Comparison of ENCODE assay signal across 1 cellular context in the genomic region with DNA sequence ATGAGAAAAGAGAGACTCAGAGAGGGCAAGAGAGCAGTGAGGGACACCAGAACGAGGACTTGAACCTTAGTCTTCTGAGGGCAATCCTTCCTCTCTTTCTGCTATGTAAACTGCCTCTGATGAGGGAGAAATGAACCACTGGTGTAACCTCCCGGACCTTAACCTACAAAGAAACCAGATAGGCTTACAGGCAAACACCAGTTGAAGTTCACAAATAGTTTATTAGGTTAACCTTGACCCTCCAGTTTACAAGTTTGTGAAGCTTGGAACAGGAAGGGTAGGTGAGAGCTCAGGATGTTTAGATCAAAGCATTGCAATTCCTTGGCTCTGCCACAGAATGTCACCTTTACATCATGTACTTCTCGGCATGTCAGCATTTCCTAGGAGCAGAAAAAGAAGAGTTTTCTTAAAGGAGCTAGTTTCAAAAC.
TF ChIP-seq lines count a peak whose summit lies in the region.

No MANE protein-coding gene starts in this region.

TF ChIP-seq in HepG2, 621 proteins besides CTCF, POLR2A, EP300 and RAD21 (continued from another document and continues in another):
- TF ChIP-seq, protein P1, sequence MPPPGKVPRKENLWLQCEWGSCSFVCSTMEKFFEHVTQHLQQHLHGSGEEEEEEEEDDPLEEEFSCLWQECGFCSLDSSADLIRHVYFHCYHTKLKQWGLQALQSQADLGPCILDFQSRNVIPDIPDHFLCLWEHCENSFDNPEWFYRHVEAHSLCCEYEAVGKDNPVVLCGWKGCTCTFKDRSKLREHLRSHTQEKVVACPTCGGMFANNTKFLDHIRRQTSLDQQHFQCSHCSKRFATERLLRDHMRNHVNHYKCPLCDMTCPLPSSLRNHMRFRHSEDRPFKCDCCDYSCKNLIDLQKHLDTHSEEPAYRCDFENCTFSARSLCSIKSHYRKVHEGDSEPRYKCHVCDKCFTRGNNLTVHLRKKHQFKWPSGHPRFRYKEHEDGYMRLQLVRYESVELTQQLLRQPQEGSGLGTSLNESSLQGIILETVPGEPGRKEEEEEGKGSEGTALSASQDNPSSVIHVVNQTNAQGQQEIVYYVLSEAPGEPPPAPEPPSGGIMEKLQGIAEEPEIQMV (CRISPR knock-in tag; IDR thresholded peaks at IDR 0.05; ENCODE audit: low read depth) = no peak
- TF ChIP-seq FLYWCH1 (CRISPR knock-in tag; IDR thresholded peaks at IDR 0.05) = no peak
- no peak for TF ChIP-seq RBM39 (IDR thresholded peaks at IDR 0.05; ENCODE audit: low read depth, low read length, poor library complexity, severe bottlenecking)
- no peak for TF ChIP-seq ZNF572 (CRISPR knock-in tag; IDR thresholded peaks at IDR 0.05)
- TF ChIP-seq, protein P2, sequence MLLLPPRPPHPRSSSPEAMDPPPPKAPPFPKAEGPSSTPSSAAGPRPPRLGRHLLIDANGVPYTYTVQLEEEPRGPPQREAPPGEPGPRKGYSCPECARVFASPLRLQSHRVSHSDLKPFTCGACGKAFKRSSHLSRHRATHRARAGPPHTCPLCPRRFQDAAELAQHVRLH (CRISPR knock-in tag; IDR thresholded peaks at IDR 0.05; ENCODE audit: borderline replicate concordance, low read depth) = no peak
- TF ChIP-seq, protein P3, sequence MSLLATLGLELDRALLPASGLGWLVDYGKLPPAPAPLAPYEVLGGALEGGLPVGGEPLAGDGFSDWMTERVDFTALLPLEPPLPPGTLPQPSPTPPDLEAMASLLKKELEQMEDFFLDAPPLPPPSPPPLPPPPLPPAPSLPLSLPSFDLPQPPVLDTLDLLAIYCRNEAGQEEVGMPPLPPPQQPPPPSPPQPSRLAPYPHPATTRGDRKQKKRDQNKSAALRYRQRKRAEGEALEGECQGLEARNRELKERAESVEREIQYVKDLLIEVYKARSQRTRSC (CRISPR knock-in tag; IDR thresholded peaks at IDR 0.05; ENCODE audit: low read depth) = no peak
- TF ChIP-seq, protein P4, sequence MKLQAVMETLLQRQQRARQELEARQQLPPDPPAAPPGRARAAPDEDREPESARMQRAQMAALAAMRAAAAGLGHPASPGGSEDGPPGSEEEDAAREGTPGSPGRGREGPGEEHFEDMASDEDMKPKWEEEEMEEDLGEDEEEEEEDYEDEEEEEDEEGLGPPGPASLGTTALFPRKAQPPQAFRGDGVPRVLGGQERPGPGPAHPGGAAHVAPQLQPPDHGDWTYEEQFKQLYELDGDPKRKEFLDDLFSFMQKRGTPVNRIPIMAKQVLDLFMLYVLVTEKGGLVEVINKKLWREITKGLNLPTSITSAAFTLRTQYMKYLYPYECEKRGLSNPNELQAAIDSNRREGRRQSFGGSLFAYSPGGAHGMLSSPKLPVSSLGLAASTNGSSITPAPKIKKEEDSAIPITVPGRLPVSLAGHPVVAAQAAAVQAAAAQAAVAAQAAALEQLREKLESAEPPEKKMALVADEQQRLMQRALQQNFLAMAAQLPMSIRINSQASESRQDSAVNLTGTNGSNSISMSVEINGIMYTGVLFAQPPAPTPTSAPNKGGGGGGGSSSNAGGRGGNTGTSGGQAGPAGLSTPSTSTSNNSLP (IDR thresholded peaks at IDR 0.05; ENCODE audit: low read depth, low read length) = no peak
- TF ChIP-seq NR2F2 (IDR thresholded peaks at IDR 0.05; ENCODE audit: borderline replicate concordance, low read depth) = peak; percentile 93
- no peak for TF ChIP-seq ZNF782 (CRISPR knock-in tag; IDR thresholded peaks at IDR 0.05; ENCODE audit: borderline replicate concordance)
- no peak for TF ChIP-seq ZNF160 (CRISPR knock-in tag; IDR thresholded peaks at IDR 0.05)
- TF ChIP-seq REXO4 (CRISPR knock-in tag; IDR thresholded peaks at IDR 0.05; ENCODE audit: borderline replicate concordance) = no peak
- TF ChIP-seq TRIM24 (CRISPR knock-in tag; IDR thresholded peaks at IDR 0.05) = no peak
- TF ChIP-seq, protein P5, sequence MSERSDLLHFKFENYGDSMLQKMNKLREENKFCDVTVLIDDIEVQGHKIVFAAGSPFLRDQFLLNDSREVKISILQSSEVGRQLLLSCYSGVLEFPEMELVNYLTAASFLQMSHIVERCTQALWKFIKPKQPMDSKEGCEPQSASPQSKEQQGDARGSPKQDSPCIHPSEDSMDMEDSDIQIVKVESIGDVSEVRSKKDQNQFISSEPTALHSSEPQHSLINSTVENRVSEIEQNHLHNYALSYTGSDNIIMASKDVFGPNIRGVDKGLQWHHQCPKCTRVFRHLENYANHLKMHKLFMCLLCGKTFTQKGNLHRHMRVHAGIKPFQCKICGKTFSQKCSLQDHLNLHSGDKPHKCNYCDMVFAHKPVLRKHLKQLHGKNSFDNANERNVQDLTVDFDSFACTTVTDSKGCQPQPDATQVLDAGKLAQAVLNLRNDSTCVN (CRISPR knock-in tag; IDR thresholded peaks at IDR 0.05; ENCODE audit: borderline replicate concordance) = no peak
- TF ChIP-seq, protein P6, sequence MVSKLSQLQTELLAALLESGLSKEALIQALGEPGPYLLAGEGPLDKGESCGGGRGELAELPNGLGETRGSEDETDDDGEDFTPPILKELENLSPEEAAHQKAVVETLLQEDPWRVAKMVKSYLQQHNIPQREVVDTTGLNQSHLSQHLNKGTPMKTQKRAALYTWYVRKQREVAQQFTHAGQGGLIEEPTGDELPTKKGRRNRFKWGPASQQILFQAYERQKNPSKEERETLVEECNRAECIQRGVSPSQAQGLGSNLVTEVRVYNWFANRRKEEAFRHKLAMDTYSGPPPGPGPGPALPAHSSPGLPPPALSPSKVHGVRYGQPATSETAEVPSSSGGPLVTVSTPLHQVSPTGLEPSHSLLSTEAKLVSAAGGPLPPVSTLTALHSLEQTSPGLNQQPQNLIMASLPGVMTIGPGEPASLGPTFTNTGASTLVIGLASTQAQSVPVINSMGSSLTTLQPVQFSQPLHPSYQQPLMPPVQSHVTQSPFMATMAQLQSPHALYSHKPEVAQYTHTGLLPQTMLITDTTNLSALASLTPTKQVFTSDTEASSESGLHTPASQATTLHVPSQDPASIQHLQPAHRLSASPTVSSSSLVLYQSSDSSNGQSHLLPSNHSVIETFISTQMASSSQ (IDR thresholded peaks at IDR 0.05; ENCODE audit: low read depth) = no peak
- TF ChIP-seq, protein P6 (CRISPR knock-in tag; IDR thresholded peaks at IDR 0.05; ENCODE audit: borderline replicate concordance) = peak; percentile 34; the same call in 1 of the 2 replicates
- no peak for TF ChIP-seq CENPX (CRISPR knock-in tag; IDR thresholded peaks at IDR 0.05)
- TF ChIP-seq ZC3H4 (CRISPR knock-in tag; IDR thresholded peaks at IDR 0.05; ENCODE audit: borderline replicate concordance) = no peak
- TF ChIP-seq ZNF546 (CRISPR knock-in tag; conservative IDR thresholded peaks at IDR 0.05) = no peak
- TF ChIP-seq, protein P7, sequence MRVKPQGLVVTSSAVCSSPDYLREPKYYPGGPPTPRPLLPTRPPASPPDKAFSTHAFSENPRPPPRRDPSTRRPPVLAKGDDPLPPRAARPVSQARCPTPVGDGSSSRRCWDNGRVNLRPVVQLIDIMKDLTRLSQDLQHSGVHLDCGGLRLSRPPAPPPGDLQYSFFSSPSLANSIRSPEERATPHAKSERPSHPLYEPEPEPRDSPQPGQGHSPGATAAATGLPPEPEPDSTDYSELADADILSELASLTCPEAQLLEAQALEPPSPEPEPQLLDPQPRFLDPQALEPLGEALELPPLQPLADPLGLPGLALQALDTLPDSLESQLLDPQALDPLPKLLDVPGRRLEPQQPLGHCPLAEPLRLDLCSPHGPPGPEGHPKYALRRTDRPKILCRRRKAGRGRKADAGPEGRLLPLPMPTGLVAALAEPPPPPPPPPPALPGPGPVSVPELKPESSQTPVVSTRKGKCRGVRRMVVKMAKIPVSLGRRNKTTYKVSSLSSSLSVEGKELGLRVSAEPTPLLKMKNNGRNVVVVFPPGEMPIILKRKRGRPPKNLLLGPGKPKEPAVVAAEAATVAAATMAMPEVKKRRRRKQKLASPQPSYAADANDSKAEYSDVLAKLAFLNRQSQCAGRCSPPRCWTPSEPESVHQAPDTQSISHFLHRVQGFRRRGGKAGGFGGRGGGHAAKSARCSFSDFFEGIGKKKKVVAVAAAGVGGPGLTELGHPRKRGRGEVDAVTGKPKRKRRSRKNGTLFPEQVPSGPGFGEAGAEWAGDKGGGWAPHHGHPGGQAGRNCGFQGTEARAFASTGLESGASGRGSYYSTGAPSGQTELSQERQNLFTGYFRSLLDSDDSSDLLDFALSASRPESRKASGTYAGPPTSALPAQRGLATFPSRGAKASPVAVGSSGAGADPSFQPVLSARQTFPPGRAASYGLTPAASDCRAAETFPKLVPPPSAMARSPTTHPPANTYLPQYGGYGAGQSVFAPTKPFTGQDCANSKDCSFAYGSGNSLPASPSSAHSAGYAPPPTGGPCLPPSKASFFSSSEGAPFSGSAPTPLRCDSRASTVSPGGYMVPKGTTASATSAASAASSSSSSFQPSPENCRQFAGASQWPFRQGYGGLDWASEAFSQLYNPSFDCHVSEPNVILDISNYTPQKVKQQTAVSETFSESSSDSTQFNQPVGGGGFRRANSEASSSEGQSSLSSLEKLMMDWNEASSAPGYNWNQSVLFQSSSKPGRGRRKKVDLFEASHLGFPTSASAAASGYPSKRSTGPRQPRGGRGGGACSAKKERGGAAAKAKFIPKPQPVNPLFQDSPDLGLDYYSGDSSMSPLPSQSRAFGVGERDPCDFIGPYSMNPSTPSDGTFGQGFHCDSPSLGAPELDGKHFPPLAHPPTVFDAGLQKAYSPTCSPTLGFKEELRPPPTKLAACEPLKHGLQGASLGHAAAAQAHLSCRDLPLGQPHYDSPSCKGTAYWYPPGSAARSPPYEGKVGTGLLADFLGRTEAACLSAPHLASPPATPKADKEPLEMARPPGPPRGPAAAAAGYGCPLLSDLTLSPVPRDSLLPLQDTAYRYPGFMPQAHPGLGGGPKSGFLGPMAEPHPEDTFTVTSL (CRISPR knock-in tag; IDR thresholded peaks at IDR 0.05; ENCODE audit: borderline replicate concordance) = peak; percentile 96
- no peak for TF ChIP-seq PLRG1 (conservative IDR thresholded peaks at IDR 0.05)
- TF ChIP-seq ZNF17 (CRISPR knock-in tag; IDR thresholded peaks at IDR 0.05) = no peak
- TF ChIP-seq, protein P8, sequence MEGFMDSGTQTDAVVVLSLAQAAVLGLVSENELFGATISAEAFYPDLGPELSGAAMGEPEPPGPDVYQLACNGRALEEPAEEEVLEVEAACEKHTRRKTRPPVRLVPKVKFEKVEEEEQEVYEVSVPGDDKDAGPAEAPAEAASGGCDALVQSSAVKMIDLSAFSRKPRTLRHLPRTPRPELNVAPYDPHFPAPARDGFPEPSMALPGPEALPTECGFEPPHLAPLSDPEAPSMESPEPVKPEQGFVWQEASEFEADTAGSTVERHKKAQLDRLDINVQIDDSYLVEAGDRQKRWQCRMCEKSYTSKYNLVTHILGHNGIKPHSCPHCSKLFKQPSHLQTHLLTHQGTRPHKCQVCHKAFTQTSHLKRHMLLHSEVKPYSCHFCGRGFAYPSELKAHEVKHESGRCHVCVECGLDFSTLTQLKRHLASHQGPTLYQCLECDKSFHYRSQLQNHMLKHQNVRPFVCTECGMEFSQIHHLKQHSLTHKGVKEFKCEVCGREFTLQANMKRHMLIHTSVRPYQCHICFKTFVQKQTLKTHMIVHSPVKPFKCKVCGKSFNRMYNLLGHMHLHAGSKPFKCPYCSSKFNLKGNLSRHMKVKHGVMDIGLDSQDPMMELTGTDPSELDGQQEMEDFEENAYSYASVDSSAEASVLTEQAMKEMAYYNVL (CRISPR knock-in tag; IDR thresholded peaks at IDR 0.05; ENCODE audit: borderline replicate concordance) = peak; percentile 99
- TF ChIP-seq SOX5 (CRISPR knock-in tag; IDR thresholded peaks at IDR 0.05; ENCODE audit: borderline replicate concordance) = peak; percentile 70
- TF ChIP-seq, protein P9, sequence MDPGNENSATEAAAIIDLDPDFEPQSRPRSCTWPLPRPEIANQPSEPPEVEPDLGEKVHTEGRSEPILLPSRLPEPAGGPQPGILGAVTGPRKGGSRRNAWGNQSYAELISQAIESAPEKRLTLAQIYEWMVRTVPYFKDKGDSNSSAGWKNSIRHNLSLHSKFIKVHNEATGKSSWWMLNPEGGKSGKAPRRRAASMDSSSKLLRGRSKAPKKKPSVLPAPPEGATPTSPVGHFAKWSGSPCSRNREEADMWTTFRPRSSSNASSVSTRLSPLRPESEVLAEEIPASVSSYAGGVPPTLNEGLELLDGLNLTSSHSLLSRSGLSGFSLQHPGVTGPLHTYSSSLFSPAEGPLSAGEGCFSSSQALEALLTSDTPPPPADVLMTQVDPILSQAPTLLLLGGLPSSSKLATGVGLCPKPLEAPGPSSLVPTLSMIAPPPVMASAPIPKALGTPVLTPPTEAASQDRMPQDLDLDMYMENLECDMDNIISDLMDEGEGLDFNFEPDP (CRISPR knock-in tag; conservative IDR thresholded peaks at IDR 0.05) = no peak
- peak; percentile 8; the same call in 1 of the 2 replicates for TF ChIP-seq SMC3 (IDR thresholded peaks at IDR 0.05; ENCODE audit: low read length)
- TF ChIP-seq RFX3 (CRISPR knock-in tag; IDR thresholded peaks at IDR 0.05) = no peak
- TF ChIP-seq, protein P10, sequence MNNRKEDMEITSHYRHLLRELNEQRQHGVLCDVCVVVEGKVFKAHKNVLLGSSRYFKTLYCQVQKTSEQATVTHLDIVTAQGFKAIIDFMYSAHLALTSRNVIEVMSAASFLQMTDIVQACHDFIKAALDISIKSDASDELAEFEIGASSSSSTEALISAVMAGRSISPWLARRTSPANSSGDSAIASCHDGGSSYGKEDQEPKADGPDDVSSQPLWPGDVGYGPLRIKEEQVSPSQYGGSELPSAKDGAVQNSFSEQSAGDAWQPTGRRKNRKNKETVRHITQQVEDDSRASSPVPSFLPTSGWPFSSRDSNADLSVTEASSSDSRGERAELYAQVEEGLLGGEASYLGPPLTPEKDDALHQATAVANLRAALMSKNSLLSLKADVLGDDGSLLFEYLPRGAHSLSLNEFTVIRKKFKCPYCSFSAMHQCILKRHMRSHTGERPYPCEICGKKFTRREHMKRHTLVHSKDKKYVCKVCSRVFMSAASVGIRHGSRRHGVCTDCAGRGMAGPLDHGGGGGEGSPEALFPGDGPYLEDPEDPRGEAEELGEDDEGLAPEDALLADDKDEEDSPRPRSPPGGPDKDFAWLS (CRISPR knock-in tag; IDR thresholded peaks at IDR 0.05; ENCODE audit: borderline replicate concordance) = no peak
- 0 out of 2 replicates have a peak, but pooled peaks have one; percentile 18 for TF ChIP-seq ZNF605 (CRISPR knock-in tag; IDR thresholded peaks at IDR 0.05)
- TF ChIP-seq RELA (CRISPR knock-in tag; IDR thresholded peaks at IDR 0.05) = no peak
- TF ChIP-seq ZNF557 (CRISPR knock-in tag; IDR thresholded peaks at IDR 0.05) = no peak
- TF ChIP-seq ZNF775 (CRISPR knock-in tag; IDR thresholded peaks at IDR 0.05; ENCODE audit: borderline replicate concordance) = no peak
- TF ChIP-seq ATM (IDR thresholded peaks at IDR 0.05; ENCODE audit: borderline replicate concordance) = no peak
- no peak for TF ChIP-seq YY1 (IDR thresholded peaks at IDR 0.05; ENCODE audit: insufficient read depth, insufficient replicate concordance, low read depth, low read length)
- 0 out of 2 replicates have a peak, but pooled peaks have one; percentile 33 for TF ChIP-seq ATF1 (CRISPR knock-in tag; IDR thresholded peaks at IDR 0.05)
